7 cellular contexts compared by ENCODE assay signal in the genomic region with DNA sequence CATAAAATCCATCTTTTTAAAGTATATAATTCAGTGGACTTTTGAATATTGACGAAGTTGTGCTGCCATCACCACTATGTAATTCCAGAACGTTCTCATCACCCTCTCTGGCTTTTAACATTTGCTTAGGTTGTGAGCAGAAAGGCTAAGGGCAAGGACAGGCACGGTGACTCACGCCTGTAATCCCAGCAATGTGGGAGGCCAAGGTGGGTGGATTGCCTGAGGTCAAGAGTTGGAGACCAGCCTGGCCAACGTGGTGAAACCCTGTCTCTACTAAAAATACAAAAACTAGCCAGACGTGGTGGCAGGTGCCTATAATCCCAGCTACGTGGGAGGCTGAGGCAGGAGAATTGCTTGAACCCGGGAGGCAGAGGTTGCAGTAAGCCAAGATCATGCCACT. TPM values are rescaled to one million over a fixed set of nuclear protein-coding genes. Genes with fewer than 3 reads are reported as not detected.
"Had no signal": no experiment of that assay in that cellular context is flagged by ENCODE, and none has a peak within 500 bp of the region (broad histone marks: within the 10 kb centered on the region; RNA-seq: fewer than 3 reads in every experiment).

No MANE protein-coding gene starts in this region.

RNA-seq across cellular contexts. Expression of a gene that starts 11.0 kb away (rescaled TPM):
- total RNA-seq: GM23338, H1, H9, HepG2, HFFc6, HT1080 had no signal
- polyA plus RNA-seq: GM23338, H1, HepG2, IgD-negative memory B cell had no signal
